8 cellular contexts compared by ENCODE assay signal in the genomic region with DNA sequence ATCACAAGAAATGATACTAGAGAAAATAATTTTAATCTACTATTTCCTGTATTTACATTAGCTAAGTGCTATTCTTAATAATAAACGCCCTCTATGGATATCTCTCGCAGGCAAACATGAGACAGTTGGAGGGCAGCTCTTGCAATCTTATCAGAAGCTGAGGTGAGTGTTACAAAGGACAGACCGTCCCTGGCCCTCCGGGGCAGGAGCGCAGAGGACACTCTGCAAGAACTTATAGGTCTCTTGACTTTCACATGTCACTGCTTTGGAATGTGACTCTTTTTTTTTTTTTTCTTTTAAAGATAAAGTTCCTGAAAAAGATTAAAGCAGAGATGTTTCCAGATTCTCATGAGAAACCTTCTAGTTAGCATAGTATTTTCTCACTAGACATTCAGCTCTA. TPM values are rescaled to one million over a fixed set of nuclear protein-coding genes. Genes with fewer than 3 reads are reported as not detected.
A peak's percentile ranks its signal among the peaks of the same experiment; 100 is the strongest.
DNase-seq lines count a peak whose midpoint lies in the region; ATAC-seq and TF ChIP-seq lines count a peak whose summit lies in the region.

No MANE protein-coding gene starts in this region.

- H3F3A ChIP-seq in neural progenitor cell (ENCODE audit: low read depth), result no peaks in the 10 kb centered on the region

- H3K14ac ChIP-seq in IMR-90 (replicated peaks; ENCODE audit: low read depth, low read length), result no peak overlapping the region

- H3K4me2 ChIP-seq in IMR-90 (ENCODE audit: low read depth, low read length), result peak overlapping the region; percentile 48
- no peak overlapping the region for H3K4me2 ChIP-seq in neural progenitor cell

- POLR2A ChIA-PET in IMR-90 (lab: Charles Lee; ENCODE audit: unreplicated experiment), result no interaction called here

- no peak for TF ChIP-seq CTCF in IMR-90 (conservative IDR thresholded peaks at IDR 0.05; ENCODE audit: low read depth, low read length)
- TF ChIP-seq CTCF in body of pancreas (IDR thresholded peaks at IDR 0.05), result no peak
- TF ChIP-seq CTCF in tibial nerve (IDR thresholded peaks at IDR 0.05), result no peak
- TF ChIP-seq CTCF in neural progenitor cell (IDR thresholded peaks at IDR 0.05), result no peak

- no peak overlapping the region for H3K27ac Mint-ChIP-seq in neural progenitor cell

- H3K79me2 ChIP-seq in neural progenitor cell (ENCODE audit: low read depth), result no peaks in the 10 kb centered on the region

- intact Hi-C loops in IMR-90 (cut with micrococcal nuclease), result loop anchor here (5.0 kb wide), 1 partner anchor 85 kb away; no protein-coding TSS in a partner anchor
- intact Hi-C loops in body of pancreas (cut with DNase I), result no loop called here

- no peak overlapping the region for H4K91ac ChIP-seq in IMR-90 (ENCODE audit: insufficient read depth, low read depth, low read length)

- no peak overlapping the region; a peak in 1 of 4 replicates for H4K8ac ChIP-seq in IMR-90 (ENCODE audit: low read depth in 2 of 2, low read length in 2 of 2)

- H3K36me3 Mint-ChIP-seq in neural progenitor cell, result no peaks in the 10 kb centered on the region

- no peak overlapping the region for H2BK15ac ChIP-seq in IMR-90 (ENCODE audit: low read depth, low read length)

- TF ChIP-seq RAD21 in IMR-90 (IDR thresholded peaks at IDR 0.05; ENCODE audit: low read length), result no peak

- no peak overlapping the region for H2BK5ac ChIP-seq in IMR-90 (ENCODE audit: low read depth, low read length, poor library complexity, severe bottlenecking)

- H3K9me1 ChIP-seq in IMR-90 (ENCODE audit: insufficient read depth, low read length), result peaks cover 3% of the 10 kb centered on the region; the same call in 1 of the 2 replicates

- no peak overlapping the region for H2BK20ac ChIP-seq in IMR-90 (ENCODE audit: low read depth, low read length)

- in situ Hi-C loops in IMR-90 (cut with MboI; ENCODE audit: low sequenced_read_pairs), result loop anchor here (5.0 kb wide), 1 partner anchor 265 kb away; no protein-coding TSS in a partner anchor

- peaks cover 12% of the 10 kb centered on the region for H3K4me1 Mint-ChIP-seq in neural progenitor cell

- H3K27ac ChIP-seq in IMR-90 (ENCODE audit: insufficient read depth, low read length) (peak overlapping the region; percentile 12; the same call in 1 of the 2 replicates), body of pancreas (peak overlapping the region in 3 of 4 donors; percentile 39 to 65 (median 63)), tibial nerve (peak overlapping the region; percentile 43 to 85 (median 76)), neural progenitor cell (no peak overlapping the region)

- TF ChIP-seq EP300 in tibial nerve (IDR thresholded peaks at IDR 0.05), result peak in 1 of 2 donors; percentile 16

- no peak overlapping the region for H3K56ac ChIP-seq in IMR-90 (ENCODE audit: extremely low read depth, insufficient read depth, low read length)

- H3K9ac ChIP-seq in IMR-90 (ENCODE audit: low read depth, low read length), result no peak overlapping the region
- no peak overlapping the region for H3K9ac ChIP-seq in neural progenitor cell

- no peaks in the 10 kb centered on the region for H4K20me1 ChIP-seq in IMR-90 (ENCODE audit: insufficient read depth, low read length)
- H4K20me1 ChIP-seq in neural progenitor cell (ENCODE audit: low read depth), result no peaks in the 10 kb centered on the region

- H3K27me3 ChIP-seq in IMR-90 (ENCODE audit: control insufficient read depth, insufficient read depth, low read length), result no peaks in the 10 kb centered on the region
- H3K27me3 ChIP-seq in body of pancreas, result no peaks in the 10 kb centered on the region
- no peaks in the 10 kb centered on the region for H3K27me3 ChIP-seq in tibial nerve
- H3K27me3 ChIP-seq in neural progenitor cell, result peaks cover 4% of the 10 kb centered on the region

- H3K4ac ChIP-seq in IMR-90 (ENCODE audit: low read depth, low read length), result peak overlapping the region; percentile 14; the same call in 1 of the 2 replicates

- H3K9me3 Mint-ChIP-seq in neural progenitor cell, result no peaks in the 10 kb centered on the region

- H3K18ac ChIP-seq in IMR-90 (ENCODE audit: low read depth, low read length), result no peak overlapping the region

- H2AK5ac ChIP-seq in IMR-90 (ENCODE audit: low read depth, low read length), result no peak overlapping the region

- dilution Hi-C loops in IMR-90 (cut with HindIII; ENCODE audit: low sequenced_read_pairs, unreplicated experiment), result no loop called here

- H2AFZ ChIP-seq in IMR-90 (replicated peaks; ENCODE audit: low read length, poor library complexity) (no peak overlapping the region), neural progenitor cell (replicated peaks) (no peak overlapping the region)

- no TSS peak for BruUV-seq in IMR-90 (replicated peaks; lab: Mats Ljungman, UMichigan)

- peaks cover 3% of the 10 kb centered on the region for H3K27me3 Mint-ChIP-seq in neural progenitor cell (ENCODE audit: insufficient read depth, low read depth)

- H3K79me1 ChIP-seq in IMR-90 (ENCODE audit: low read depth in 1 of 2, low read length in 2 of 2), result no peaks in the 10 kb centered on the region

- no peak overlapping the region for H3K23ac ChIP-seq in IMR-90 (ENCODE audit: low read depth, low read length)

- H3K36me3 ChIP-seq in IMR-90 (ENCODE audit: control insufficient read depth, insufficient read depth, low read length) (no peaks in the 10 kb centered on the region), body of pancreas (replicated peaks in 1 of 2; ENCODE audit: insufficient read depth in 1 of 2, low read depth in 2 of 2) (no peaks in the 10 kb centered on the region), tibial nerve (no peaks in the 10 kb centered on the region), neural progenitor cell (no peaks in the 10 kb centered on the region)

- no peak overlapping the region for H3K4me3 Mint-ChIP-seq in neural progenitor cell

- H3K9me3 ChIP-seq in IMR-90 (ENCODE audit: control insufficient read depth, insufficient read depth, low read length), result no peaks in the 10 kb centered on the region
- no peaks in the 10 kb centered on the region for H3K9me3 ChIP-seq in body of pancreas
- H3K9me3 ChIP-seq in tibial nerve, result no peaks in the 10 kb centered on the region
- no peaks in the 10 kb centered on the region for H3K9me3 ChIP-seq in neural progenitor cell (ENCODE audit: low read depth)

- H4K5ac ChIP-seq in IMR-90 (ENCODE audit: low read depth, low read length), result no peak overlapping the region

- H3K4me1 ChIP-seq in IMR-90 (ENCODE audit: control insufficient read depth, insufficient read depth, low read length), result peaks cover 12% of the 10 kb centered on the region; the same call in 1 of the 2 replicates
- peaks cover 46% of the 10 kb centered on the region for H3K4me1 ChIP-seq in body of pancreas
- H3K4me1 ChIP-seq in tibial nerve, result peaks cover 0 to 47% (median 35%) of the 10 kb centered on the region in 4 donors
- no peaks in the 10 kb centered on the region for H3K4me1 ChIP-seq in neural progenitor cell

- H2AK9ac ChIP-seq in IMR-90 (replicated peaks; ENCODE audit: low read depth, low read length, poor library complexity), result no peak overlapping the region

- H2BK120ac ChIP-seq in IMR-90 (ENCODE audit: low read depth, low read length), result peak overlapping the region; percentile 17

- whole genome bisulfite sequencing in IMR-90 (ENCODE audit: extremely low coverage in 2 of 2, insufficient read length in 1 of 2), 2 experiments, result no CpG with 5 or more reads among the region's 5 CpGs
- WGBS in body of pancreas, 2 donors, result 7 to 22% methylated on average over 5 of the region's 5 CpGs
- WGBS in tibial nerve, 2 donors, result 34 to 37% methylated on average over 5 of the region's 5 CpGs

- TF ChIP-seq POLR2A in IMR-90 (IDR thresholded peaks at IDR 0.05; ENCODE audit: low read depth, low read length) (no peak), body of pancreas (IDR thresholded peaks at IDR 0.05) (no peak), tibial nerve (IDR thresholded peaks at IDR 0.05) (no peak)

- CTCF ChIA-PET in IMR-90 (lab: Yijun Ruan, JAX), result interaction anchor here (0.7 to 2.2 kb wide), 4 partner anchors 16 to 266 kb away, joined by 3 to 10 read pairs (median 4); no protein-coding TSS in a partner anchor

- H3K4me3 ChIP-seq in IMR-90 (ENCODE audit: insufficient read depth, low read depth, low read length) (no peak overlapping the region), body of pancreas (no peak overlapping the region), tibial nerve (no peak overlapping the region), neural progenitor cell (no peak overlapping the region)

- peak; percentile 26; the same call in 1 of the 2 replicates for ATAC-seq in IMR-90 (ENCODE audit: low read depth)
- ATAC-seq in body of pancreas, result peak; percentile 65
- ATAC-seq in GM18867 (IDR thresholded peaks at IDR 0.05; ENCODE audit: unreplicated experiment), result no peak
- ATAC-seq in GM18517 (IDR thresholded peaks at IDR 0.05; ENCODE audit: unreplicated experiment), result no peak

- DNase-seq in IMR-90, result peak; percentile 56
- DNase-seq in body of pancreas, result peak in 3 of 4 donors; percentile 43 to 55 (median 47)
- DNase-seq in kidney tubule cell (ENCODE audit: low spot score), result peak; percentile 76
- DNase-seq in tibial nerve (ENCODE audit: low spot score in 2 of 2), result no peak
- DNase-seq in neural progenitor cell (ENCODE audit: low spot score), result no peak
- no peak for DNase-seq in activated CD8-positive, alpha-beta memory T cell treated with anti-CD3 and anti-CD28 coated beads for 24 hours

TF ChIP-seq in IMR-90, 13 proteins besides CTCF, POLR2A, EP300 and RAD21:
- no peak for TF ChIP-seq USF2 (IDR thresholded peaks at IDR 0.05; ENCODE audit: low read depth, low read length)
TF ChIP-seq in IMR-90: peak in this region for 0.

RNA-seq across cellular contexts. Expression of gene SYTL3, which starts 57.3 kb away (rescaled TPM):
- total RNA-seq in IMR-90 (2012; rRNA removed) (3.6 and 4.3 TPM in 2 replicates), body of pancreas (1 to 10 TPM; 1.3 to 1.8 TPM), tibial nerve (1 to 10 TPM; 1.3 to 6.7 (median 3.6) TPM), neural progenitor cell (ENCODE audit: low replicate concordance) (0.25 TPM in 1 of 2 replicates, not detected in the other)
- polyA plus RNA-seq in IMR-90 (2012; rRNA removed), result 2.8 and 2.9 TPM in 2 replicates
- polyA plus RNA-seq in IMR-90 (2012; cell fraction: cytosol; rRNA removed), result 1.6 and 2.4 TPM in 2 replicates
- polyA plus RNA-seq in IMR-90 (2012; cell fraction: nucleus; rRNA removed; ENCODE audit: low replicate concordance), result 3.8 and 6.6 TPM in 2 replicates

Comparison
In these comparisons a context has a peak if more than half of its experiments do, and no peak if none do; other contexts are left out.
1. ATAC-seq: peak in IMR-90 (single experiment) and body of pancreas (single experiment); none in GM18867 (single experiment) and GM18517 (single experiment).
2. DNase-seq: peak in IMR-90 (single experiment), body of pancreas (3 of 4) and kidney tubule cell (single experiment); none in tibial nerve (0 of 2), neural progenitor cell (single experiment) and activated CD8-positive, alpha-beta memory T cell treated with anti-CD3 and anti-CD28 coated beads for 24 hours (single experiment).